9 cellular contexts compared by ENCODE assay signal in genomic region chr6:17086469-17086868, GRCh38. TPM values are rescaled to one million over a fixed set of nuclear protein-coding genes. Genes with fewer than 3 reads are reported as not detected.
DNase-seq lines count a peak whose midpoint lies in the region; ATAC-seq and TF ChIP-seq lines count a peak whose summit lies in the region.
"Had no signal": no experiment of that assay in that cellular context is flagged by ENCODE, and none has a peak within 500 bp of the region (broad histone marks: within the 10 kb centered on the region; RNA-seq: fewer than 3 reads in every experiment).

No MANE protein-coding gene starts in this region.

- no peak for TF ChIP-seq EP300 in sigmoid colon (IDR thresholded peaks at IDR 0.05)

- H3K4me3 ChIP-seq in AG10803 (ENCODE audit: low read length) (no peak overlapping the region), GM12865 (ENCODE audit: low read depth, low read length) (no peak overlapping the region), adipocyte (ENCODE audit: low read length) (no peak overlapping the region), heart right ventricle (no peak overlapping the region), sigmoid colon (no peak overlapping the region)

- H3K36me3 ChIP-seq in adipocyte (ENCODE audit: control insufficient read depth, insufficient read depth, low read length, severe bottlenecking) (no peaks in the 10 kb centered on the region), heart right ventricle (no peaks in the 10 kb centered on the region), sigmoid colon (no peaks in the 10 kb centered on the region)

- no peak for TF ChIP-seq POLR2A in sigmoid colon (IDR thresholded peaks at IDR 0.05)

- H3K9ac ChIP-seq in adipocyte (ENCODE audit: low read length): no peak overlapping the region

- ATAC-seq in heart right ventricle (peak; percentile 49 to 86 (median 74)), GM18502 (IDR thresholded peaks at IDR 0.05; ENCODE audit: poor library complexity, unreplicated experiment) (no peak)

- DNase-seq in AG10803 (ENCODE audit: low read depth) (peak; percentile 78), GM12865 (ENCODE audit: low read depth) (peak; percentile 41), NCI-H226 (peak; percentile 65), adipocyte (ENCODE audit: low read depth) (peak; percentile 93), heart right ventricle (peak in 1 of 2 donors; percentile 64), sigmoid colon (peak; percentile 71), NCI-H345 (lab: John Stamatoyannopoulos, UW) (no peak)

- TF ChIP-seq CTCF in AG10803 (conservative IDR thresholded peaks at IDR 0.05; ENCODE audit: low read length): peak; percentile 77
- TF ChIP-seq CTCF in GM12865 (IDR thresholded peaks at IDR 0.05; ENCODE audit: insufficient read depth, low read depth, low read length, missing control alignments): peak; percentile 36
- peak; percentile 41 to 78 (median 71) for TF ChIP-seq CTCF in heart right ventricle (IDR thresholded peaks at IDR 0.05)
- peak; percentile 61 to 66 (median 62) for TF ChIP-seq CTCF in sigmoid colon (IDR thresholded peaks at IDR 0.05)

- intact Hi-C loops in heart right ventricle (cut with DNase I): loop anchor here in 9 of 10 donors (1.0 to 10.0 kb wide), 9 partner anchors 122 to 754 kb away; partner anchors contain the start of gene ATXN1 (in 4 of the 9)
- intact Hi-C loops in sigmoid colon (cut with DNase I): loop anchor here (1.0 to 10.0 kb wide), 6 partner anchors 34 to 754 kb away; no protein-coding TSS in a partner anchor

- no peaks in the 10 kb centered on the region for H3K9me3 ChIP-seq in adipocyte (ENCODE audit: control insufficient read depth, low read length)
- peaks cover 0 to 13% (median 0%) of the 10 kb centered on the region in 11 donors for H3K9me3 ChIP-seq in heart right ventricle
- H3K9me3 ChIP-seq in sigmoid colon: no peaks in the 10 kb centered on the region

- H3K27me3 ChIP-seq in adipocyte (replicated peaks; ENCODE audit: control insufficient read depth, insufficient read depth, low read length) (peaks cover 3% of the 10 kb centered on the region), heart right ventricle (peaks cover 0 to 9% (median 0%) of the 10 kb centered on the region in 7 donors), sigmoid colon (no peaks in the 10 kb centered on the region)

- H3K27ac ChIP-seq in heart right ventricle (no peak overlapping the region), sigmoid colon (peak overlapping the region in 1 of 4 donors; percentile 11)

- WGBS in heart right ventricle, 2 donors: 35% methylated on average over 11 of the region's 11 CpGs
- WGBS in sigmoid colon, 2 donors: 21 to 48% methylated on average over 11 of the region's 11 CpGs

- peaks cover 6% of the 10 kb centered on the region for H3K4me1 ChIP-seq in adipocyte (ENCODE audit: control insufficient read depth, insufficient read depth, low read length)
- peaks cover 0 to 11% (median 0%) of the 10 kb centered on the region in 9 donors for H3K4me1 ChIP-seq in heart right ventricle
- peaks cover 0 to 12% (median 8%) of the 10 kb centered on the region in 4 donors for H3K4me1 ChIP-seq in sigmoid colon

RNA-seq across cellular contexts. Expression of gene STMND1, which starts 15.4 kb away (rescaled TPM):
- total RNA-seq in heart right ventricle (not detected), sigmoid colon (under 1 TPM in 2 of 4 donors, not detected in 2; 0.27 to 0.36 TPM)
- polyA plus RNA-seq in heart right ventricle (not detected), sigmoid colon (1 to 10 TPM in 1 of 3 donors, under 1 TPM in 1, not detected in 1; 0.83 to 2.1 TPM)
- total RNA-seq: mononuclear cell had no signal
